ENCODE assay signal across 25 cellular contexts in the genomic region with DNA sequence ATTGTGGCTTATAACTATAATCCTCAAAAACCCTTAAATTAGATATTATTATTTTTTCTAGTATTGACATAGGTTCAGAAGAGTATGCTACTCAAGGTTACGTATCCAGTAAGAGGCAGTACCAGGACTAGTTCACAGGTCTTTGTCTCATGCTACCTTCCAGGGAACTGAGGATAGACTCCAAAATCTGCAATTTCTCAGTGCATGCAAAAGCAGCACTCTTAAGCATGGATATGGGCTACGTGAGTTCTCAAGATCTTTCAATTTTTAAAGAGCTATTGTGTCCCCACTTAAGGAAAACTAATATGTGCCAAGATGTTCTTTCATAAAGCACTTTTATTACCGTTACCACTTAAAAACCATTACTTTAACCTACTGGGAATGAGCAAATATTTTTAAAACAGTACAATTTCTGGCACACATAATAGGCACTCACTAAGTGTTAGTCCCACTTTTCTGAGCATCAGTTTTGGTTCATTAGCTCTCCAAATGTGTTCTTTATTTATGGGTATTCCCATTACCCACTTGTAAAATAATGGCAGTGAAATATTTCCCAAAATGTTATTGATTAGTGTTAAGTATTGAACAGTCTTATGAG.
"Had no signal": no experiment of that assay in that cellular context is flagged by ENCODE, and none has a peak within 500 bp of the region (broad histone marks: within the 10 kb centered on the region; RNA-seq: fewer than 3 reads in every experiment).

No MANE protein-coding gene starts in this region.

- H3K27ac ChIP-seq: PC-9, Peyer's patch, SJCRH30 had no signal

- DNase-seq: IMR-90; Karpas-422; KG1; MG63; NCI-H1092; NCI-H1417 treated with DMSO at 0.1 percent for 48 hours; NCI-H146; NCI-H1694 treated with DMSO at 0.1 percent for 48 hours; NCI-H1930; NCI-H2081; NCI-H2107; NCI-H2171 treated with DMSO at 0.1 percent for 48 hours; NCI-H345; NCI-H524; NCI-H526 treated with DMSO at 0.1 percent for 48 hours; NCI-H774; NK-92 treated with Interleukin-12 subunit alpha and Interleukin-12 subunit beta, amount 100 ng/mL, for 24 hours; PC-9; Peyer's patch; SHP77 treated with DMSO at 0.1 percent for 48 hours; SJCRH30; T-helper 1 cell had no signal

- H3K36me3 ChIP-seq: MG63, Peyer's patch, SJCRH30 had no signal

- H3K9me3 ChIP-seq: MG63, Peyer's patch, SJCRH30 had no signal

- ATAC-seq: HepG2, Right ventricle myocardium inferior, SK-N-SH treated with all-trans-retinoic acid at 6 μM for 48 hours had no signal

- H3K4me2 ChIP-seq: PC-9 had no signal

- H3K27me3 ChIP-seq: Peyer's patch, SJCRH30 had no signal

- H3K4me3 ChIP-seq: MG63, PC-9, Peyer's patch, SJCRH30 had no signal

- H3K4me1 ChIP-seq: Peyer's patch had no signal

- H2AFZ ChIP-seq: PC-9 had no signal
